19 cellular contexts compared by ENCODE assay signal in the genomic region with DNA sequence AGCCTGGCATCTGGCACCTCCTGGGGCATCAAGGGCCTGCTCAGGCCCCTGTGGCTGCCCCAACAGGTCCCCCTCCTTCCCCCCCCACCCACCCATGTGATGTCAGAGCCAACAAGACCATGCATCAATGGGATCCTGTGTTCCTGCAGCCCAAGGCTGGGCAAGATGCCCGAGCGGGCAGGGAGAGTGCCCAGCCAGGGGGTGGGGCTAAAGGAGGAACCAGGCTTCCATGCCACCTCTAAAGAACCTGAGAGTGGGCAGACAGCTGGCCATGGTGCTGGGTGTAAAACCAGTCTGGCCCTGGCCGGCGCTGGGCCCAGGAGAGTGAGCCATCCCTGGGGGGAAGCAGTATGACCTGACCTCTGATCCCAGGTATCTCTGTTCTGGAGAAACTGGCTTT. TPM values are rescaled to one million over a fixed set of nuclear protein-coding genes. Genes with fewer than 3 reads are reported as not detected.
A peak's percentile ranks its signal among the peaks of the same experiment; 100 is the strongest.
DNase-seq lines count a peak whose midpoint lies in the region; ATAC-seq and TF ChIP-seq lines count a peak whose summit lies in the region.
"Had no signal": no experiment of that assay in that cellular context is flagged by ENCODE, and none has a peak within 500 bp of the region (broad histone marks: within the 10 kb centered on the region; RNA-seq: fewer than 3 reads in every experiment).

No MANE protein-coding gene starts in this region.

- H3K9ac ChIP-seq in muscle layer of colon (ENCODE audit: low read length): no peak overlapping the region

- H3K9me3 ChIP-seq in heart right ventricle (no peaks in the 10 kb centered on the region), muscle layer of colon (ENCODE audit: low read length) (no peaks in the 10 kb centered on the region), transverse colon (no peaks in the 10 kb centered on the region), ascending aorta (no peaks in the 10 kb centered on the region)

- ATAC-seq in heart right ventricle: peak in 5 of 8 donors; percentile 19 to 62 (median 35)
- ATAC-seq in GM18867 (IDR thresholded peaks at IDR 0.05; ENCODE audit: unreplicated experiment): no peak
- ATAC-seq: activated CD8-positive, alpha-beta memory T cell treated with anti-CD3 and anti-CD28 coated beads, Interleukin-2, amount 10 ng/mL, durations not matched to agents 7 days and 5 days; GM23338; natural killer cell had no signal

- WGBS in heart right ventricle, 2 donors: 86 to 94% methylated on average over 4 of the region's 4 CpGs
- WGBS in transverse colon (ENCODE audit: low coverage in 1 of 2), 2 donors: 60% methylated on average over 4 of the region's 4 CpGs; no CpG with 5 or more reads in 1 of the 2 donors

- in situ Hi-C loops in transverse colon (cut with MboI; ENCODE audit: low pct_ligation_motif_present in 1 of 4, low pct_unique_long_range_greater_than_20kb in 1 of 4, low sequenced_read_pairs in 3 of 4): no loop called here

- H3K36me3 ChIP-seq in heart right ventricle (peaks cover 0 to 27% (median 0%) of the 10 kb centered on the region in 9 donors), muscle layer of colon (ENCODE audit: insufficient read depth, low read length) (peaks cover 62% of the 10 kb centered on the region), transverse colon (no peaks in the 10 kb centered on the region), ascending aorta (peaks cover 71% of the 10 kb centered on the region in 2 donors)
- H3K36me3 ChIP-seq: cardiac muscle cell had no signal

- DNase-seq in heart right ventricle (no peak), cardiac septum (ENCODE audit: low spot score) (no peak), caudate nucleus (lab: John Stamatoyannopoulos, UW) (peak in 59 of 61 donors; percentile 52 to 96 (median 87)), transverse colon (peak; percentile 31), NCI-H510A (lab: John Stamatoyannopoulos, UW) (no peak), ascending aorta (ENCODE audit: low spot score in 2 of 2) (no peak)
- DNase-seq: activated CD8-positive, alpha-beta memory T cell treated with anti-CD3 and anti-CD28 coated beads, Interleukin-2, amount 10 ng/mL, durations not matched to agents 7 days and 5 days; activated naive CD4-positive, alpha-beta T cell treated with anti-CD3 and anti-CD28 coated beads for 36 hours; glutamatergic neuron; IMR-90; left cardiac atrium; natural killer cell; NCI-H1417 had no signal

- peaks cover 10 to 30% (median 16%) of the 10 kb centered on the region in 9 donors for H3K4me1 ChIP-seq in heart right ventricle
- H3K4me1 ChIP-seq in muscle layer of colon (ENCODE audit: insufficient read depth, low read length): peaks cover 41% of the 10 kb centered on the region
- peaks cover 11 to 19% (median 13%) of the 10 kb centered on the region in 4 donors for H3K4me1 ChIP-seq in transverse colon
- H3K4me1 ChIP-seq in ascending aorta: peaks cover 8 to 20% of the 10 kb centered on the region in 2 donors

- H3K27ac ChIP-seq in heart right ventricle: no peak overlapping the region
- H3K27ac ChIP-seq in caudate nucleus (ENCODE audit: low read depth, low read length): peak overlapping the region; percentile 97
- peak overlapping the region; percentile 48 for H3K27ac ChIP-seq in muscle layer of colon (ENCODE audit: low read depth, low read length)
- H3K27ac ChIP-seq in transverse colon: peak overlapping the region in 2 of 4 donors; percentile 10 to 53
- no peak overlapping the region for H3K27ac ChIP-seq in ascending aorta
- H3K27ac ChIP-seq: cardiac muscle cell, VCaP had no signal

- no peak for TF ChIP-seq EP300 in transverse colon (IDR thresholded peaks at IDR 0.05; ENCODE audit: low read depth)

- intact Hi-C loops in heart right ventricle (cut with DNase I): no loop called here
- intact Hi-C loops in cardiac septum (cut with DNase I): no loop called here
- intact Hi-C loops in transverse colon (cut with DNase I; ENCODE audit: low total_unique reads): no loop called here
- intact Hi-C loops in ascending aorta (cut with DNase I): no loop called here

- no peak for TF ChIP-seq POLR2A in transverse colon (IDR thresholded peaks at IDR 0.05)

- H3K27me3 ChIP-seq in heart right ventricle (no peaks in the 10 kb centered on the region), muscle layer of colon (ENCODE audit: control insufficient read depth in 1 of 2, insufficient read depth in 2 of 2, low read length in 2 of 2) (no peaks in the 10 kb centered on the region), transverse colon (no peaks in the 10 kb centered on the region), ascending aorta (no peaks in the 10 kb centered on the region)
- H3K27me3 ChIP-seq: cardiac muscle cell had no signal

- no peak for TF ChIP-seq CTCF in heart right ventricle (IDR thresholded peaks at IDR 0.05)
- TF ChIP-seq CTCF in transverse colon (IDR thresholded peaks at IDR 0.05): no peak
- TF ChIP-seq CTCF in ascending aorta (IDR thresholded peaks at IDR 0.05): no peak

- H3K4me3 ChIP-seq in heart right ventricle (no peak overlapping the region), muscle layer of colon (ENCODE audit: low read depth in 1 of 2, low read length in 2 of 2) (no peak overlapping the region), transverse colon (no peak overlapping the region), ascending aorta (no peak overlapping the region)
- H3K4me3 ChIP-seq: cardiac muscle cell, GM23338, skin epidermis had no signal

RNA-seq across cellular contexts. Expression of gene COL16A1, which starts 7.6 kb away (rescaled TPM):
- 10 to 100 TPM in 9 of 10 donors, 1 to 10 TPM in 1; 7.4 to 35.3 (median 16.6) TPM for total RNA-seq in heart right ventricle
- polyA plus RNA-seq in heart right ventricle: 10 to 100 TPM in 1 of 2 donors, 1 to 10 TPM in 1; 8.3 to 33.1 TPM
- 45.9 TPM for total RNA-seq in cardiac septum
- 100 to 1,000 TPM in 1 of 4 donors, 10 to 100 TPM in 3; 14.3 to 135 (median 40.1) TPM for total RNA-seq in transverse colon
- 339 TPM for total RNA-seq in ascending aorta
- total RNA-seq: activated CD8-positive, alpha-beta memory T cell treated with anti-CD3 and anti-CD28 coated beads, Interleukin-2, amount 10 ng/mL, durations not matched to agents 7 days and 5 days had no signal

RNA-seq across cellular contexts. Expression of gene PEF1, which starts 51.6 kb away (rescaled TPM):
- total RNA-seq in heart right ventricle (10 to 100 TPM; 35.0 to 47.9 (median 40.0) TPM), cardiac septum (55.1 TPM), transverse colon (10 to 100 TPM; 12.3 to 61.7 (median 49.9) TPM), ascending aorta (340 TPM)
- 10 to 100 TPM; 35.4 to 94.3 TPM for polyA plus RNA-seq in heart right ventricle

Comparison
In these comparisons a context has a peak if more than half of its experiments do, and no peak if none do; other contexts are left out.
1. DNase-seq: peak in caudate nucleus (59 of 61) and transverse colon (single experiment); none in heart right ventricle (0 of 2), cardiac septum (single experiment), NCI-H510A (single experiment) and ascending aorta (0 of 2).
2. H3K27ac ChIP-seq: peak in caudate nucleus (single experiment) and muscle layer of colon (single experiment); none in heart right ventricle (0 of 10) and ascending aorta (0 of 2).